ENCODE assay signal across 9 cellular contexts in genomic region chr1:46622341-46622740, GRCh38. TPM values are rescaled to one million over a fixed set of nuclear protein-coding genes. Genes with fewer than 3 reads are reported as not detected.
DNase-seq lines count a peak whose midpoint lies in the region; ATAC-seq, FAIRE-seq and TF ChIP-seq lines count a peak whose summit lies in the region.
"Had no signal": no experiment of that assay in that cellular context is flagged by ENCODE, and none has a peak within 500 bp of the region (broad histone marks: within the 10 kb centered on the region; RNA-seq: fewer than 3 reads in every experiment).

No MANE protein-coding gene starts in this region.

- in situ Hi-C loops in K562 (cut with MboI), result no loop called here

- CTCF ChIA-PET in K562 (lab: Yijun Ruan, JAX; ENCODE audit: low intra/inter-chr PET ratio), result interaction anchor here (0.6 to 4.8 kb wide), 4 partner anchors 37 to 103 kb away, joined by 3 to 46 read pairs (median 4); no protein-coding TSS in a partner anchor

- TF ChIP-seq RAD21 in K562 (CRISPR knock-in tag; conservative IDR thresholded peaks at IDR 0.05 in 1 of 2, IDR thresholded peaks at IDR 0.05 in 1 of 2), result peak; percentile 78 to 92

- H4K20me1 ChIP-seq in K562 (replicated peaks; ENCODE audit: control insufficient read depth, insufficient read depth, low read length), result no peaks in the 10 kb centered on the region

- H3K4me2 ChIP-seq in K562 (ENCODE audit: insufficient read depth, low read length) (no peak overlapping the region; the same call in 1 of the 2 replicates), mesenchymal stem cell (ENCODE audit: low read length, poor library complexity, severe bottlenecking) (peak overlapping the region; percentile 13)

- H3K14ac ChIP-seq in mesenchymal stem cell (ENCODE audit: low read length in 2 of 2), result no peak overlapping the region

- TF ChIP-seq EP300 in K562 (IDR thresholded peaks at IDR 0.05; ENCODE audit: low read length), result no peak

- ATAC-seq in K562, result peak; percentile 83
- ATAC-seq in GM21526 (IDR thresholded peaks at IDR 0.05; ENCODE audit: low FRiP score, unreplicated experiment), result no peak

- POLR2A ChIA-PET in K562 (lab: Yijun Ruan, JAX), result interaction anchor here (0.6 to 2.7 kb wide), 10 partner anchors 12 to 97 kb away, joined by 3 to 12 read pairs (median 4); partner anchors contain the start of gene EFCAB14

- no peak overlapping the region for H4K91ac ChIP-seq in mesenchymal stem cell (ENCODE audit: low read length)

- H3K9me1 ChIP-seq in K562 (ENCODE audit: control insufficient read depth, insufficient read depth, low read length), result no peaks in the 10 kb centered on the region

- no peak overlapping the region for H3K23ac ChIP-seq in mesenchymal stem cell (ENCODE audit: low read length in 2 of 2)

- DNase-seq in DMS53 (lab: John Stamatoyannopoulos, UW), result peak; percentile 81
- DNase-seq in Kasumi-1 (lab: John Stamatoyannopoulos, UW), result peak; percentile 39
- DNase-seq in K562 (ENCODE audit: extremely low read depth in 1 of 4, low spot score in 3 of 4), result peak; percentile 69 to 76 (median 71)
- peak; percentile 44 for DNase-seq in mesenchymal stem cell
- no peak for DNase-seq in activated T-cell treated with anti-CD3 and anti-CD28 coated beads, Interleukin-2, amount 50 U/mL, for 1 hour
- DNase-seq in central memory CD4-positive, alpha-beta T cell, result no peak
- DNase-seq in activated gamma-delta T cell treated with Interleukin-2 at 50 U/mL for 16 hours, result no peak
- DNase-seq: activated naive CD8-positive, alpha-beta T cell treated with anti-CD3 and anti-CD28 coated beads, Interleukin-2, amount 10 ng/mL, durations not matched to agents 7 days and 5 days had no signal

- H3K9ac ChIP-seq in K562 (ENCODE audit: insufficient read depth in 1 of 2, low read depth in 2 of 2, low read length in 2 of 2) (no peak overlapping the region), mesenchymal stem cell (ENCODE audit: low read length) (peak overlapping the region; percentile 42)

- no peak overlapping the region for H3K4ac ChIP-seq in mesenchymal stem cell (ENCODE audit: low read depth in 1 of 2, low read length in 2 of 2)

- H3K18ac ChIP-seq in mesenchymal stem cell (ENCODE audit: low read depth in 1 of 2, low read length in 2 of 2), result no peak overlapping the region

- TF ChIP-seq CTCF in K562 (IDR thresholded peaks at IDR 0.05 in 2 of 3, conservative IDR thresholded peaks at IDR 0.05 in 1 of 3; ENCODE audit: insufficient read depth in 2 of 3, low read depth in 1 of 3, low read length in 3 of 3), result peak; percentile 82 to 92 (median 88)

- intact Hi-C loops in K562 (cut with micrococcal nuclease), result loop anchor here (1.0 to 5.0 kb wide), 2 partner anchors 65 to 103 kb away; no protein-coding TSS in a partner anchor

- H2AFZ ChIP-seq in K562 (ENCODE audit: low read depth, low read length) (peak overlapping the region; percentile 11; the same call in 1 of the 2 replicates), mesenchymal stem cell (ENCODE audit: low read depth, low read length) (no peak overlapping the region)

- BruUV-seq in K562 (replicated peaks; lab: Mats Ljungman, UMichigan), result no TSS peak

- no peak overlapping the region for H3K27ac ChIP-seq in K562 (ENCODE audit: extremely low read depth, low read depth, low read length)
- no peak overlapping the region for H3K27ac ChIP-seq in mesenchymal stem cell (ENCODE audit: low read length, poor library complexity, severe bottlenecking)

- H2BK15ac ChIP-seq in mesenchymal stem cell (ENCODE audit: low read depth, poor library complexity, severe bottlenecking), result no peak overlapping the region

- no peaks in the 10 kb centered on the region for H3K9me3 ChIP-seq in K562 (replicated peaks; ENCODE audit: control insufficient read depth, insufficient read depth, low read depth, low read length)
- no peaks in the 10 kb centered on the region for H3K9me3 ChIP-seq in mesenchymal stem cell (ENCODE audit: control insufficient read depth, low read length)

- H4K8ac ChIP-seq in mesenchymal stem cell (ENCODE audit: low read length), result no peak overlapping the region

- peak; percentile 87 for FAIRE-seq in K562 (lab: Jason Lieb, UNC)

- no peaks in the 10 kb centered on the region for H3K79me2 ChIP-seq in K562 (ENCODE audit: control insufficient read depth, insufficient read depth, low read length)

- H3K27me3 ChIP-seq in K562 (ENCODE audit: control insufficient read depth in 2 of 2, insufficient read depth in 2 of 2, low read length in 2 of 2) (no peaks in the 10 kb centered on the region), mesenchymal stem cell (ENCODE audit: control insufficient read depth in 1 of 2, insufficient read depth in 1 of 2, low read length in 2 of 2) (peaks cover 4 to 13% of the 10 kb centered on the region in 2 experiments)

- H2BK12ac ChIP-seq in mesenchymal stem cell (ENCODE audit: low read length in 2 of 2), result no peak overlapping the region

- H3K36me3 ChIP-seq in K562 (ENCODE audit: control insufficient read depth, insufficient read depth, low read length), result no peaks in the 10 kb centered on the region
- H3K36me3 ChIP-seq in mesenchymal stem cell (ENCODE audit: control insufficient read depth in 1 of 2, insufficient read depth in 2 of 2, low read depth in 1 of 2, low read length in 2 of 2), result no peaks in the 10 kb centered on the region

- no peak overlapping the region for H3K4me3 ChIP-seq in K562
- peak overlapping the region in 1 of 2 experiments; percentile 34 for H3K4me3 ChIP-seq in mesenchymal stem cell (ENCODE audit: insufficient read depth in 1 of 2, low read depth in 1 of 2, low read length in 2 of 2)

- H2BK5ac ChIP-seq in mesenchymal stem cell (ENCODE audit: low read depth, low read length, poor library complexity, severe bottlenecking), result no peak overlapping the region

- H3K4me1 ChIP-seq in K562 (replicated peaks in 1 of 2; ENCODE audit: control insufficient read depth in 2 of 2, insufficient read depth in 2 of 2, low read length in 2 of 2) (peaks cover 9 to 15% of the 10 kb centered on the region in 2 experiments), mesenchymal stem cell (ENCODE audit: control insufficient read depth, insufficient read depth, low read depth, low read length) (peaks cover 5% of the 10 kb centered on the region)

- no peak for TF ChIP-seq POLR2A in K562 (conservative IDR thresholded peaks at IDR 0.05)

- 17% methylated on average over 3 of the region's 3 CpGs for WGBS in K562 (ENCODE audit: insufficient coverage, low coverage, missing lambda C conversion rate)
- WGBS in mesenchymal stem cell, result 68% methylated on average over 3 of the region's 3 CpGs

- no peak overlapping the region for H2AK5ac ChIP-seq in mesenchymal stem cell (ENCODE audit: low read length, severe bottlenecking)

- no peak overlapping the region for H2BK120ac ChIP-seq in mesenchymal stem cell (ENCODE audit: low read depth, low read length)

- no peaks in the 10 kb centered on the region for H3K79me1 ChIP-seq in mesenchymal stem cell (replicated peaks; ENCODE audit: low read length, poor library complexity, severe bottlenecking)

RNA-seq across cellular contexts. Expression of gene MOB3C, which starts 5.7 kb away (rescaled TPM):
- 7.4 and 16.2 TPM in 2 replicates for total RNA-seq in K562 (2011; cell fraction: chromatin; rRNA removed; ENCODE audit: low replicate concordance)
- total RNA-seq in K562 (2011; cell fraction: nucleolus; rRNA removed), result 8.8 and 9.8 TPM in 2 replicates
- 10.6 and 13.2 TPM in 2 replicates for total RNA-seq in K562 (2011; cell fraction: nucleoplasm; rRNA removed)
- total RNA-seq in K562 (2014; rRNA removed), result 3.6 and 3.7 TPM in 2 replicates
- total RNA-seq in K562 (2014; rRNA removed; fragmentation: Illumina TruSeq; extraction: Trizol), result 3.5 and 3.9 TPM in 2 replicates
- total RNA-seq in K562 (2015; rRNA removed; fragmentation: Illumina TruSeq; extraction: Trizol), result 3.5 and 3.6 TPM in 2 replicates
- total RNA-seq in K562 (2021), result 5.1 and 5.2 TPM in 2 replicates
- 6.2 and 7.5 TPM in 2 replicates for polyA plus RNA-seq in K562 (2011; rRNA removed)
- polyA plus RNA-seq in K562 (2011; cell fraction: cytosol; rRNA removed), result 5.6 and 13.3 TPM in 2 replicates
- 7.5 and 12.5 TPM in 2 replicates for polyA plus RNA-seq in K562 (2011; cell fraction: nucleus; rRNA removed)
- polyA plus RNA-seq in K562 (2012), result 4.0 and 5.9 TPM in 2 replicates
- polyA plus RNA-seq in K562 (2014; fragmentation: Illumina TruSeq; extraction: Trizol), result 4.4 and 4.9 TPM in 2 replicates
- 1 to 10 TPM; 1.0 to 1.1 TPM for polyA plus RNA-seq in K562 (2014; fragmentation: Nextera tagmentation; extraction: Ambion mirVana)
- 3.4 and 4.1 TPM in 2 replicates for polyA plus RNA-seq in K562 (2014; rRNA removed)
- polyA minus RNA-seq in K562 (2011; rRNA and poly(A)+ RNA removed), result 4.9 and 6.6 TPM in 2 replicates
- 2.3 and 4.8 TPM in 2 replicates for polyA minus RNA-seq in K562 (2011; cell fraction: cytosol; rRNA and poly(A)+ RNA removed)
- polyA minus RNA-seq in K562 (2011; cell fraction: nucleus; rRNA and poly(A)+ RNA removed), result 5.4 and 6.3 TPM in 2 replicates
- polyA plus RNA-seq in mesenchymal stem cell (2013, experiment 1 of 2), result 5.6 TPM
- 5.8 TPM for polyA plus RNA-seq in mesenchymal stem cell (2013, experiment 2 of 2)

RNA-seq across cellular contexts. Expression of gene MKNK1, which starts 18.3 kb away (rescaled TPM):
- total RNA-seq in K562 (2011; cell fraction: chromatin; rRNA removed; ENCODE audit: low replicate concordance), result 86.6 and 98.9 TPM in 2 replicates
- 51.6 and 57.7 TPM in 2 replicates for total RNA-seq in K562 (2011; cell fraction: nucleolus; rRNA removed)
- total RNA-seq in K562 (2011; cell fraction: nucleoplasm; rRNA removed), result 71.6 and 91.8 TPM in 2 replicates
- total RNA-seq in K562 (2014; rRNA removed) (27.7 and 33.3 TPM in 2 replicates), K562 (2014; rRNA removed; fragmentation: Illumina TruSeq; extraction: Trizol) (43.7 and 49.4 TPM in 2 replicates), K562 (2015; rRNA removed; fragmentation: Illumina TruSeq; extraction: Trizol) (33.7 and 42.9 TPM in 2 replicates), K562 (2021) (36.5 and 41.7 TPM in 2 replicates)
- polyA plus RNA-seq in K562 (2011; rRNA removed) (45.0 and 45.8 TPM in 2 replicates), K562 (2014; fragmentation: Illumina TruSeq; extraction: Trizol) (40.4 and 42.1 TPM in 2 replicates), K562 (2014; fragmentation: Nextera tagmentation; extraction: Ambion mirVana) (10 to 100 TPM; 44.7 to 46.0 TPM), K562 (2014; rRNA removed) (50.8 and 51.3 TPM in 2 replicates)
- polyA plus RNA-seq in K562 (2011; cell fraction: cytosol; rRNA removed), result 34.7 and 38.1 TPM in 2 replicates
- polyA plus RNA-seq in K562 (2011; cell fraction: nucleus; rRNA removed), result 76.4 and 85.8 TPM in 2 replicates
- 42.0 and 54.6 TPM in 2 replicates for polyA plus RNA-seq in K562 (2012)
- polyA minus RNA-seq in K562 (2011; rRNA and poly(A)+ RNA removed), result 52.4 and 53.2 TPM in 2 replicates
- 22.3 and 25.4 TPM in 2 replicates for polyA minus RNA-seq in K562 (2011; cell fraction: cytosol; rRNA and poly(A)+ RNA removed)
- 22.1 and 30.1 TPM in 2 replicates for polyA minus RNA-seq in K562 (2011; cell fraction: nucleus; rRNA and poly(A)+ RNA removed)
- polyA plus RNA-seq in mesenchymal stem cell (2013, experiment 1 of 2), result 25.8 TPM
- 27.8 TPM for polyA plus RNA-seq in mesenchymal stem cell (2013, experiment 2 of 2)

RNA-seq across cellular contexts. Expression of gene ATPAF1, which starts 45.8 kb away (rescaled TPM):
- 21.8 and 37.4 TPM in 2 replicates for total RNA-seq in K562 (2011; cell fraction: chromatin; rRNA removed; ENCODE audit: low replicate concordance)
- 12.5 and 17.1 TPM in 2 replicates for total RNA-seq in K562 (2011; cell fraction: nucleolus; rRNA removed)
- 32.8 and 60.7 TPM in 2 replicates for total RNA-seq in K562 (2011; cell fraction: nucleoplasm; rRNA removed)
- total RNA-seq in K562 (2014; rRNA removed) (23.4 and 26.5 TPM in 2 replicates), K562 (2014; rRNA removed; fragmentation: Illumina TruSeq; extraction: Trizol) (27.4 and 33.7 TPM in 2 replicates), K562 (2015; rRNA removed; fragmentation: Illumina TruSeq; extraction: Trizol) (27.0 and 28.4 TPM in 2 replicates), K562 (2021) (24.2 and 27.3 TPM in 2 replicates)
- polyA plus RNA-seq in K562 (2011; rRNA removed) (50.1 and 56.2 TPM in 2 replicates), K562 (2014; fragmentation: Illumina TruSeq; extraction: Trizol) (37.9 and 44.9 TPM in 2 replicates), K562 (2014; fragmentation: Nextera tagmentation; extraction: Ambion mirVana) (1 to 10 TPM; 6.3 to 9.2 TPM), K562 (2014; rRNA removed) (35.6 and 36.8 TPM in 2 replicates)
- 23.1 and 44.7 TPM in 2 replicates for polyA plus RNA-seq in K562 (2011; cell fraction: cytosol; rRNA removed)
- 21.1 and 30.9 TPM in 2 replicates for polyA plus RNA-seq in K562 (2011; cell fraction: nucleus; rRNA removed)
- 21.8 and 34.1 TPM in 2 replicates for polyA plus RNA-seq in K562 (2012)
- polyA minus RNA-seq in K562 (2011; rRNA and poly(A)+ RNA removed), result 52.7 and 52.8 TPM in 2 replicates
- polyA minus RNA-seq in K562 (2011; cell fraction: cytosol; rRNA and poly(A)+ RNA removed), result 17.8 and 27.0 TPM in 2 replicates
- polyA minus RNA-seq in K562 (2011; cell fraction: nucleus; rRNA and poly(A)+ RNA removed), result 11.3 and 19.3 TPM in 2 replicates
- polyA plus RNA-seq in mesenchymal stem cell (2013, experiment 1 of 2), result 27.3 TPM
- 27.5 TPM for polyA plus RNA-seq in mesenchymal stem cell (2013, experiment 2 of 2)

RNA-seq across cellular contexts. Expression of gene TEX38, which starts 49.3 kb away (rescaled TPM):
- total RNA-seq in K562 (2011; cell fraction: chromatin; rRNA removed; ENCODE audit: low replicate concordance), result not detected in 2 replicates
- total RNA-seq in K562 (2011; cell fraction: nucleolus; rRNA removed), result not detected in 2 replicates
- total RNA-seq in K562 (2011; cell fraction: nucleoplasm; rRNA removed), result not detected in 2 replicates
- not detected in 2 replicates for total RNA-seq in K562 (2014; rRNA removed)
- not detected in 2 replicates for total RNA-seq in K562 (2014; rRNA removed; fragmentation: Illumina TruSeq; extraction: Trizol)
- total RNA-seq in K562 (2015; rRNA removed; fragmentation: Illumina TruSeq; extraction: Trizol), result not detected in 2 replicates
- total RNA-seq in K562 (2021), result not detected in 2 replicates
- not detected in 2 replicates for polyA plus RNA-seq in K562 (2011; rRNA removed)
- not detected in 2 replicates for polyA plus RNA-seq in K562 (2011; cell fraction: cytosol; rRNA removed)
- not detected in 2 replicates for polyA plus RNA-seq in K562 (2011; cell fraction: nucleus; rRNA removed)
- polyA plus RNA-seq in K562 (2012), result 0.22 TPM in 1 of 2 replicates, not detected in the other
- polyA plus RNA-seq in K562 (2014; fragmentation: Illumina TruSeq; extraction: Trizol), result not detected in 2 replicates
- polyA plus RNA-seq in K562 (2014; fragmentation: Nextera tagmentation; extraction: Ambion mirVana), result not detected
- polyA plus RNA-seq in K562 (2014; rRNA removed), result not detected in 2 replicates
- polyA minus RNA-seq in K562 (2011; rRNA and poly(A)+ RNA removed), result not detected in 2 replicates
- polyA minus RNA-seq in K562 (2011; cell fraction: cytosol; rRNA and poly(A)+ RNA removed), result not detected in 2 replicates
- polyA minus RNA-seq in K562 (2011; cell fraction: nucleus; rRNA and poly(A)+ RNA removed), result not detected in 2 replicates
- not detected for polyA plus RNA-seq in mesenchymal stem cell (2013, experiment 1 of 2)
- polyA plus RNA-seq in mesenchymal stem cell (2013, experiment 2 of 2), result not detected
- total RNA-seq: activated naive CD8-positive, alpha-beta T cell treated with anti-CD3 and anti-CD28 coated beads, Interleukin-2, amount 10 ng/mL, durations not matched to agents 7 days and 5 days had no signal

Comparison
In these comparisons a context has a peak if more than half of its experiments do, and no peak if none do; other contexts are left out.
1. DNase-seq: peak in DMS53 (single experiment), Kasumi-1 (2 of 2), K562 (4 of 4) and mesenchymal stem cell (single experiment); none in activated T-cell treated with anti-CD3 and anti-CD28 coated beads, Interleukin-2, amount 50 U/mL, for 1 hour (single experiment), central memory CD4-positive, alpha-beta T cell (single experiment) and activated gamma-delta T cell treated with Interleukin-2 at 50 U/mL for 16 hours (single experiment).